16 cellular contexts compared by ENCODE assay signal in the genomic region with DNA sequence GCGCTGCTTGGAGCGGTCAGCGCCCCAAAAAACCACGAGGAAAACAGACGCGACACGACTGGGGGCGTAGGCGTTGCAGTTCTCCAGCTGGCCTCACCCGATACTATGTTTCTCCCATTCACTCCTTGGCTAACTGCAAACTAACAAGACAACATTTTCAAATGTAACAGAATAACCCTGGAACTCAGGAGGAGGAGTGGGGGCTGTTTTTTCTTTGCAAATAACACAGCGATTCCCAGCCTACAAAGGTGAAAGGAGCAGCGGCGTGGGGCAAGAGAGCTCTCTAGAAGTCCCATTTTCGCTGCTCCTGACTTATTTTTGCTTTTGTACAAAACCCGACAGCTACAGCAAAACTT. TPM values are rescaled to one million over a fixed set of nuclear protein-coding genes. Genes with fewer than 3 reads are reported as not detected.
DNase-seq lines count a peak whose midpoint lies in the region; ATAC-seq and TF ChIP-seq lines count a peak whose summit lies in the region.
"Had no signal": no experiment of that assay in that cellular context is flagged by ENCODE, and none has a peak within 500 bp of the region (broad histone marks: within the 10 kb centered on the region; RNA-seq: fewer than 3 reads in every experiment).

No MANE protein-coding gene starts in this region.

- H3K4me3 ChIP-seq in iPS-20b (ENCODE audit: low read length), result peak overlapping the region; percentile 69
- peak overlapping the region; percentile 16 for H3K4me3 ChIP-seq in smooth muscle cell

- CTCF ChIA-PET in activated CD4-positive, alpha-beta T cell treated with anti-CD3 and anti-CD28 coated beads, Interleukin-2, amount 10 ng/mL, durations not matched to agents 7 days and 5 days (lab: Charles Lee), result no interaction called here
- CTCF ChIA-PET in activated CD8-positive, alpha-beta T cell treated with anti-CD3 and anti-CD28 coated beads, Interleukin-2, amount 10 ng/mL, durations not matched to agents 7 days and 5 days (lab: Charles Lee), result no interaction called here

- H3K27me3 Mint-ChIP-seq in activated CD4-positive, alpha-beta T cell treated with anti-CD3 and anti-CD28 coated beads, Interleukin-2, amount 10 ng/mL, durations not matched to agents 7 days and 5 days, result peaks cover 57% of the 10 kb centered on the region
- peaks cover 40% of the 10 kb centered on the region for H3K27me3 Mint-ChIP-seq in activated CD8-positive, alpha-beta T cell treated with anti-CD3 and anti-CD28 coated beads, Interleukin-2, amount 10 ng/mL, durations not matched to agents 7 days and 5 days (ENCODE audit: low read depth)

- no peak for DNase-seq in activated CD4-positive, alpha-beta T cell treated with anti-CD3 and anti-CD28 coated beads, Interleukin-2, amount 10 ng/mL, durations not matched to agents 7 days and 5 days
- DNase-seq in activated CD4-positive, alpha-beta T cell treated with anti-CD3 and anti-CD28 coated beads, Interleukin-2, amount 50 U/mL, for 48 hours, result no peak
- no peak for DNase-seq in activated CD8-positive, alpha-beta T cell treated with anti-CD3 and anti-CD28 coated beads, Interleukin-2, amount 10 ng/mL, durations not matched to agents 7 days and 5 days
- no peak for DNase-seq in smooth muscle cell (lab: John Stamatoyannopoulos, UW; ENCODE audit: unreplicated experiment)
- no peak for DNase-seq in NCI-H2081 (lab: John Stamatoyannopoulos, UW)
- DNase-seq: activated CD8-positive, alpha-beta memory T cell treated with anti-CD3 and anti-CD28 coated beads, Interleukin-2, amount 50 U/mL, for 48 hours; DMS 273 treated with DMSO at 0.1 percent for 48 hours; NCI-H446; right lobe of liver; transverse colon had no signal

- H3F3A ChIP-seq in smooth muscle cell (ENCODE audit: low read depth), result no peaks in the 10 kb centered on the region

- H3K9me3 ChIP-seq in iPS-20b (ENCODE audit: insufficient read depth, low read depth, low read length) (no peaks in the 10 kb centered on the region), smooth muscle cell (replicated peaks; ENCODE audit: low read depth) (no peaks in the 10 kb centered on the region)
- H3K9me3 ChIP-seq: right lobe of liver, transverse colon had no signal

- POLR2A ChIA-PET in activated CD4-positive, alpha-beta T cell treated with anti-CD3 and anti-CD28 coated beads, Interleukin-2, amount 10 ng/mL, durations not matched to agents 7 days and 5 days (lab: Charles Lee), result no interaction called here
- POLR2A ChIA-PET in activated CD8-positive, alpha-beta T cell treated with anti-CD3 and anti-CD28 coated beads, Interleukin-2, amount 10 ng/mL, durations not matched to agents 7 days and 5 days (lab: Charles Lee), result no interaction called here

- H3K79me2 ChIP-seq in smooth muscle cell (ENCODE audit: low read depth), result no peaks in the 10 kb centered on the region

- TF ChIP-seq CTCF in smooth muscle cell (IDR thresholded peaks at IDR 0.05; ENCODE audit: borderline replicate concordance, insufficient read depth, poor library complexity, severe bottlenecking), result no peak

- H3K36me3 ChIP-seq in iPS-20b (ENCODE audit: insufficient read depth, low read depth, low read length) (no peaks in the 10 kb centered on the region), smooth muscle cell (ENCODE audit: low read depth) (no peaks in the 10 kb centered on the region)
- H3K36me3 ChIP-seq: right lobe of liver, transverse colon had no signal

- H3K4me1 Mint-ChIP-seq in activated CD4-positive, alpha-beta T cell treated with anti-CD3 and anti-CD28 coated beads, Interleukin-2, amount 10 ng/mL, durations not matched to agents 7 days and 5 days, result no peaks in the 10 kb centered on the region
- no peaks in the 10 kb centered on the region for H3K4me1 Mint-ChIP-seq in activated CD8-positive, alpha-beta T cell treated with anti-CD3 and anti-CD28 coated beads, Interleukin-2, amount 10 ng/mL, durations not matched to agents 7 days and 5 days (ENCODE audit: low read depth)

- H2AFZ ChIP-seq in smooth muscle cell (ENCODE audit: low read depth), result no peak overlapping the region

- no peaks in the 10 kb centered on the region for H4K20me1 ChIP-seq in smooth muscle cell (ENCODE audit: low read depth)

- H3K27ac Mint-ChIP-seq in activated CD4-positive, alpha-beta T cell treated with anti-CD3 and anti-CD28 coated beads, Interleukin-2, amount 10 ng/mL, durations not matched to agents 7 days and 5 days, result peak overlapping the region; percentile 50
- H3K27ac Mint-ChIP-seq in activated CD8-positive, alpha-beta T cell treated with anti-CD3 and anti-CD28 coated beads, Interleukin-2, amount 10 ng/mL, durations not matched to agents 7 days and 5 days, result peak overlapping the region; percentile 55

- H3K27me3 ChIP-seq in iPS-20b (ENCODE audit: insufficient read depth, low read length) (peaks cover 90% of the 10 kb centered on the region), smooth muscle cell (ENCODE audit: low read depth) (peaks cover 97% of the 10 kb centered on the region)

- H3K9ac ChIP-seq in iPS-20b (ENCODE audit: low read depth, low read length), result no peak overlapping the region; the same call in 1 of the 2 replicates
- no peak overlapping the region for H3K9ac ChIP-seq in smooth muscle cell (ENCODE audit: low read depth)

- H3K36me3 Mint-ChIP-seq in activated CD4-positive, alpha-beta T cell treated with anti-CD3 and anti-CD28 coated beads, Interleukin-2, amount 10 ng/mL, durations not matched to agents 7 days and 5 days (ENCODE audit: low read depth), result no peaks in the 10 kb centered on the region
- peaks cover 5% of the 10 kb centered on the region for H3K36me3 Mint-ChIP-seq in activated CD8-positive, alpha-beta T cell treated with anti-CD3 and anti-CD28 coated beads, Interleukin-2, amount 10 ng/mL, durations not matched to agents 7 days and 5 days (ENCODE audit: low read depth)

- peak overlapping the region; percentile 74 for H3K4me2 ChIP-seq in smooth muscle cell

- no peak for ATAC-seq in activated CD8-positive, alpha-beta T cell treated with anti-CD3 and anti-CD28 coated beads, Interleukin-2, amount 10 ng/mL, durations not matched to agents 7 days and 5 days
- no peak for ATAC-seq in GM19395 (IDR thresholded peaks at IDR 0.05; ENCODE audit: unreplicated experiment)
- no peak for ATAC-seq in GM19397 (IDR thresholded peaks at IDR 0.05; ENCODE audit: unreplicated experiment)

- H3K4me3 Mint-ChIP-seq in activated CD4-positive, alpha-beta T cell treated with anti-CD3 and anti-CD28 coated beads, Interleukin-2, amount 10 ng/mL, durations not matched to agents 7 days and 5 days, result no peak overlapping the region
- peak overlapping the region; percentile 25 for H3K4me3 Mint-ChIP-seq in activated CD8-positive, alpha-beta T cell treated with anti-CD3 and anti-CD28 coated beads, Interleukin-2, amount 10 ng/mL, durations not matched to agents 7 days and 5 days

- H3K27ac ChIP-seq in iPS-20b (ENCODE audit: low read length) (no peak overlapping the region), smooth muscle cell (ENCODE audit: low read depth) (no peak overlapping the region)
- H3K27ac ChIP-seq: epithelial cell of prostate, right lobe of liver, RWPE1, transverse colon had no signal

- H3K9me3 Mint-ChIP-seq in activated CD4-positive, alpha-beta T cell treated with anti-CD3 and anti-CD28 coated beads, Interleukin-2, amount 10 ng/mL, durations not matched to agents 7 days and 5 days, result no peaks in the 10 kb centered on the region
- no peaks in the 10 kb centered on the region for H3K9me3 Mint-ChIP-seq in activated CD8-positive, alpha-beta T cell treated with anti-CD3 and anti-CD28 coated beads, Interleukin-2, amount 10 ng/mL, durations not matched to agents 7 days and 5 days (ENCODE audit: insufficient read depth)

- H3K4me1 ChIP-seq in iPS-20b (ENCODE audit: insufficient read depth, low read length) (peaks cover 9% of the 10 kb centered on the region), smooth muscle cell (ENCODE audit: low read depth) (no peaks in the 10 kb centered on the region)
- H3K4me1 ChIP-seq: right lobe of liver had no signal

- 53% methylated on average over 15 of the region's 15 CpGs for WGBS in smooth muscle cell (ENCODE audit: low lambda C conversion rate)

RNA-seq across cellular contexts. Expression of a gene that starts 1.7 kb away (rescaled TPM):
- not detected for total RNA-seq in activated CD4-positive, alpha-beta T cell treated with anti-CD3 and anti-CD28 coated beads, Interleukin-2, amount 10 ng/mL, durations not matched to agents 7 days and 5 days
- not detected for total RNA-seq in activated CD8-positive, alpha-beta T cell treated with anti-CD3 and anti-CD28 coated beads, Interleukin-2, amount 10 ng/mL, durations not matched to agents 7 days and 5 days
- total RNA-seq in smooth muscle cell, result not detected in 2 replicates
- not detected in 2 replicates for polyA plus RNA-seq in smooth muscle cell
- total RNA-seq: A673, right lobe of liver, transverse colon had no signal
